Comparison of ENCODE assay signal across 9 cellular contexts in genomic region chr7:17937506-17938115, GRCh38. TPM values are rescaled to one million over a fixed set of nuclear protein-coding genes. Genes with fewer than 3 reads are reported as not detected.
DNase-seq lines count a peak whose midpoint lies in the region; ATAC-seq and TF ChIP-seq lines count a peak whose summit lies in the region.
"Had no signal": no experiment of that assay in that cellular context is flagged by ENCODE, and none has a peak within 500 bp of the region (broad histone marks: within the 10 kb centered on the region; RNA-seq: fewer than 3 reads in every experiment).

No MANE protein-coding gene starts in this region.

- H3K36me3 Mint-ChIP-seq in activated CD4-positive, alpha-beta T cell treated with anti-CD3 and anti-CD28 coated beads, Interleukin-2, amount 10 ng/mL, durations not matched to agents 7 days and 5 days (ENCODE audit: low read depth) = peaks cover 4% of the 10 kb centered on the region

- H3K27ac ChIP-seq in duodenal mucosa (ENCODE audit: low read depth, low read length) (no peak overlapping the region), gastrocnemius medialis (peak overlapping the region; percentile 98 to 99 (median 98))

- H3K36me3 ChIP-seq in duodenal mucosa (ENCODE audit: control insufficient read depth in 1 of 2, insufficient read depth in 2 of 2, low read length in 2 of 2) (no peaks in the 10 kb centered on the region), gastrocnemius medialis (no peaks in the 10 kb centered on the region)

- no peak overlapping the region for H3K9ac ChIP-seq in duodenal mucosa (ENCODE audit: low read depth in 1 of 2, low read length in 2 of 2)

- intact Hi-C loops in gastrocnemius medialis (cut with DNase I; ENCODE audit: low total_unique reads) = loop anchor here (10.0 kb wide), 1 partner anchor 163 kb away; no protein-coding TSS in a partner anchor

- H3K4me1 ChIP-seq in duodenal mucosa (ENCODE audit: control insufficient read depth in 1 of 2, insufficient read depth in 2 of 2, low read length in 2 of 2) (peaks cover 25 to 27% of the 10 kb centered on the region in 2 donors), gastrocnemius medialis (peaks cover 50 to 69% of the 10 kb centered on the region in 2 donors)

- TF ChIP-seq POLR2A in NB4 (IDR thresholded peaks at IDR 0.05; ENCODE audit: extremely low read depth, insufficient read length) (no peak), gastrocnemius medialis (IDR thresholded peaks at IDR 0.05) (no peak)

- no peaks in the 10 kb centered on the region for H3K27me3 Mint-ChIP-seq in activated CD4-positive, alpha-beta T cell treated with anti-CD3 and anti-CD28 coated beads, Interleukin-2, amount 10 ng/mL, durations not matched to agents 7 days and 5 days

- in situ Hi-C loops in gastrocnemius medialis (cut with MboI; ENCODE audit: low sequenced_read_pairs in 4 of 4) = loop anchor here in 1 of 4 donors (25.0 kb wide), 1 partner anchor 625 kb away; no protein-coding TSS in a partner anchor

- ATAC-seq in gastrocnemius medialis (no peak), HG03354 (IDR thresholded peaks at IDR 0.05; ENCODE audit: poor library complexity, severe bottlenecking, unreplicated experiment) (no peak), omental fat pad (ENCODE audit: low FRiP score) (no peak)

- DNase-seq in activated CD4-positive, alpha-beta T cell treated with anti-CD3 and anti-CD28 coated beads, Interleukin-2, amount 10 ng/mL, durations not matched to agents 7 days and 5 days = no peak
- DNase-seq in activated CD4-positive, alpha-beta T cell treated with anti-CD3 and anti-CD28 coated beads for 48 hours = no peak
- no peak for DNase-seq in NB4 (ENCODE audit: low read depth)
- no peak for DNase-seq in gastrocnemius medialis
- DNase-seq in superior temporal gyrus (ENCODE audit: extremely low spot score) = no peak
- no peak for DNase-seq in omental fat pad (ENCODE audit: low spot score)

- H3K27me3 ChIP-seq in duodenal mucosa (ENCODE audit: control insufficient read depth in 1 of 2, insufficient read depth in 2 of 2, low read length in 2 of 2) (no peaks in the 10 kb centered on the region), gastrocnemius medialis (no peaks in the 10 kb centered on the region)

- peak overlapping the region; percentile 87 for H3K4me3 ChIP-seq in NB4 (ENCODE audit: low read depth, low read length)
- H3K4me3 ChIP-seq in duodenal mucosa (ENCODE audit: low read depth in 1 of 2, low read length in 2 of 2) = peak overlapping the region; percentile 92 to 97
- peak overlapping the region; percentile 84 to 97 (median 92) for H3K4me3 ChIP-seq in gastrocnemius medialis
- H3K4me3 ChIP-seq: lung had no signal

- no peaks in the 10 kb centered on the region for H3K9me3 Mint-ChIP-seq in activated CD4-positive, alpha-beta T cell treated with anti-CD3 and anti-CD28 coated beads, Interleukin-2, amount 10 ng/mL, durations not matched to agents 7 days and 5 days

- H3K4me3 Mint-ChIP-seq in activated CD4-positive, alpha-beta T cell treated with anti-CD3 and anti-CD28 coated beads, Interleukin-2, amount 10 ng/mL, durations not matched to agents 7 days and 5 days = peak overlapping the region; percentile 4

- POLR2A ChIA-PET in activated CD4-positive, alpha-beta T cell treated with anti-CD3 and anti-CD28 coated beads, Interleukin-2, amount 10 ng/mL, durations not matched to agents 7 days and 5 days (lab: Charles Lee) = no interaction called here

- no peaks in the 10 kb centered on the region for H3K9me3 ChIP-seq in duodenal mucosa (ENCODE audit: control insufficient read depth in 1 of 2, low read length in 2 of 2)
- H3K9me3 ChIP-seq in gastrocnemius medialis = no peaks in the 10 kb centered on the region

- H3K4me1 Mint-ChIP-seq in activated CD4-positive, alpha-beta T cell treated with anti-CD3 and anti-CD28 coated beads, Interleukin-2, amount 10 ng/mL, durations not matched to agents 7 days and 5 days = peaks cover 57% of the 10 kb centered on the region

- H3K27ac Mint-ChIP-seq in activated CD4-positive, alpha-beta T cell treated with anti-CD3 and anti-CD28 coated beads, Interleukin-2, amount 10 ng/mL, durations not matched to agents 7 days and 5 days = no peak overlapping the region

- TF ChIP-seq CTCF in NB4 (IDR thresholded peaks at IDR 0.05; ENCODE audit: low read depth, low read length) (no peak), gastrocnemius medialis (IDR thresholded peaks at IDR 0.05 in 4 of 5, conservative IDR thresholded peaks at IDR 0.05 in 1 of 5) (no peak), omental fat pad (IDR thresholded peaks at IDR 0.05) (no peak)

- CTCF ChIA-PET in activated CD4-positive, alpha-beta T cell treated with anti-CD3 and anti-CD28 coated beads, Interleukin-2, amount 10 ng/mL, durations not matched to agents 7 days and 5 days (lab: Charles Lee) = interaction anchor here (1.0 kb wide), 1 partner anchor 168 kb away, joined by 3 read pairs; no protein-coding TSS in a partner anchor

RNA-seq across cellular contexts. Expression of gene SNX13, which starts 2.7 kb away (rescaled TPM):
- total RNA-seq in activated CD4-positive, alpha-beta T cell treated with anti-CD3 and anti-CD28 coated beads, Interleukin-2, amount 10 ng/mL, durations not matched to agents 7 days and 5 days = 10 to 100 TPM; 25.3 to 26.3 TPM
- total RNA-seq in gastrocnemius medialis (100 to 1,000 TPM in 2 of 4 donors, 10 to 100 TPM in 2; 74.9 to 154 (median 107) TPM), omental fat pad (10 to 100 TPM; 59.2 to 88.4 (median 68.9) TPM)
